Comparison of ENCODE assay signal across 12 cellular contexts in the genomic region with DNA sequence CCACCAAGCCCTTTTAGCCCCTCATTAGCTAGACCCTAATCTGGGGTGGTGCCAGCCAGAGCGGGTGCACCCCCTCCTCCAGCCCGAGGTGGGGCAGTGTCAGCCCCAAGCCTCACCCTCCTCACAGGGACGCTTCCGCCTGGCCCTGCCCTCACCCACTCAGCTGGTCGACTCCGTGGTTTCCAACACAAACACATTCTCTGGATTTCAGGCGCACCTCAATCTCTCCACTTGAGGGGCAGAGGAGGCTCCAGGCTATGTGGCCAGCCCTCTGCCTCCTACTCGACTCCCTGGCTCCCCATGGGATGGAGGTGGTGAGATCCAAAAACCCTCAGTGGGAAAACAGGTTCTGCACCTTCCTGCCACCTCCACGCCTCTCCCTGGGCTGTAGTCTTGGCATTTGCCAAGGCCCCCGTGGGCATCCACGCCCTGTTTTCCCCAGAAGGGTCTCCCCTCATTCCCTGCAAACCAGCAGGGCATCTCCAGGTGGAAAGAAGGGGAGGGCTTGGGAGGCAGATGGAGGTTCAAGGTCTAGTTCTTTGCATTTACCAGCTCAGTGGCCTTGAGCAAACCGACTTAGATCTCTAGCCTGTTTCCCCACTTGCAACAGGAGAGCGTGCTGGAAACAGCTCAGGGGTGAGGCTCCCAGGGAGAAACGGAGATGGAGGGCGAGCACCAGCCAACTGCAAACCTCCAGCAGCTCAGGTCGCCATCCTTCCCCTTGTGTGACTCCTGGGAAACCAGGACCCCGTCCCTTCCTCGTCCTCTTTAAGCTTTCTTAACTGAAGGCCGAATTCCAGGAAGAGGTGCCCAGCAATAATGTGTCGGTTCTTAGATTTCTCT. TPM values are rescaled to one million over a fixed set of nuclear protein-coding genes. Genes with fewer than 3 reads are reported as not detected.
DNase-seq lines count a peak whose midpoint lies in the region; ATAC-seq and TF ChIP-seq lines count a peak whose summit lies in the region.
"Had no signal": no experiment of that assay in that cellular context is flagged by ENCODE, and none has a peak within 500 bp of the region (broad histone marks: within the 10 kb centered on the region; RNA-seq: fewer than 3 reads in every experiment).

No MANE protein-coding gene starts in this region.

- no peaks in the 10 kb centered on the region for H3K36me3 ChIP-seq in endocrine pancreas (ENCODE audit: control insufficient read depth, insufficient read depth, low read length)
- no peaks in the 10 kb centered on the region for H3K36me3 ChIP-seq in mucosa of stomach (ENCODE audit: control insufficient read depth, insufficient read depth, low read length)
- no peaks in the 10 kb centered on the region for H3K36me3 ChIP-seq in upper lobe of right lung

- H3K4me3 ChIP-seq in endocrine pancreas (ENCODE audit: control insufficient read depth, insufficient read depth, low read length) = peak overlapping the region; percentile 49
- H3K4me3 ChIP-seq in mucosa of stomach (ENCODE audit: low read length) = peak overlapping the region; percentile 49
- peak overlapping the region; percentile 69 for H3K4me3 ChIP-seq in upper lobe of right lung
- H3K4me3 ChIP-seq: GM12878 had no signal

- H3K9ac ChIP-seq in endocrine pancreas (ENCODE audit: control insufficient read depth, insufficient read depth, low read length) (peak overlapping the region; percentile 7), mucosa of stomach (ENCODE audit: low read length) (peak overlapping the region; percentile 89)

- DNase-seq in DMS 273 (lab: John Stamatoyannopoulos, UW; ENCODE audit: unreplicated experiment) (peak; percentile 64), DMS 273 treated with DMSO at 0.1 percent for 48 hours (lab: John Stamatoyannopoulos, UW) (no peak), upper lobe of right lung (peak; percentile 88), NCI-H1092 (lab: John Stamatoyannopoulos, UW) (no peak), activated T-cell treated with anti-CD3 and anti-CD28 coated beads for 4 hours (no peak), NCI-H69 (lab: John Stamatoyannopoulos, UW) (no peak)
- DNase-seq: effector memory CD8-positive, alpha-beta T cell; naive B cell had no signal

- peak; percentile 9 for TF ChIP-seq CTCF in upper lobe of right lung (IDR thresholded peaks at IDR 0.05)

- H3K9me3 ChIP-seq in endocrine pancreas (ENCODE audit: control insufficient read depth, low read length) = no peaks in the 10 kb centered on the region
- no peaks in the 10 kb centered on the region for H3K9me3 ChIP-seq in mucosa of stomach (ENCODE audit: control insufficient read depth, low read length)
- no peaks in the 10 kb centered on the region for H3K9me3 ChIP-seq in upper lobe of right lung

- intact Hi-C loops in upper lobe of right lung (cut with DNase I) = no loop called here

- no peaks in the 10 kb centered on the region for H3K4me1 ChIP-seq in endocrine pancreas (ENCODE audit: control insufficient read depth, insufficient read depth, low read length)
- H3K4me1 ChIP-seq in mucosa of stomach (ENCODE audit: control insufficient read depth, insufficient read depth, low read length) = peaks cover 33% of the 10 kb centered on the region
- peaks cover 46% of the 10 kb centered on the region for H3K4me1 ChIP-seq in upper lobe of right lung

- peak; percentile 64 for ATAC-seq in upper lobe of right lung
- ATAC-seq: effector memory CD8-positive, alpha-beta T cell had no signal

- peak overlapping the region; percentile 94 for H3K27ac ChIP-seq in upper lobe of right lung
- H3K27ac ChIP-seq: 22Rv1 had no signal

- H3K27me3 ChIP-seq in endocrine pancreas (ENCODE audit: control insufficient read depth, insufficient read depth, low read length) = no peaks in the 10 kb centered on the region
- no peaks in the 10 kb centered on the region for H3K27me3 ChIP-seq in mucosa of stomach (ENCODE audit: control insufficient read depth, insufficient read depth, low read length)
- no peaks in the 10 kb centered on the region for H3K27me3 ChIP-seq in upper lobe of right lung

RNA-seq across cellular contexts. Expression of a gene that starts 1.7 kb away (rescaled TPM):
- total RNA-seq in upper lobe of right lung = 726 TPM

Comparison
In these comparisons a context has a peak if more than half of its experiments do, and no peak if none do; other contexts are left out.
1. DNase-seq: peak in DMS 273 (single experiment) and upper lobe of right lung (single experiment); none in DMS 273 treated with DMSO at 0.1 percent for 48 hours (single experiment), NCI-H1092 (single experiment), activated T-cell treated with anti-CD3 and anti-CD28 coated beads for 4 hours (single experiment) and NCI-H69 (single experiment).
2. Peak in every context shown above with its lines, with median percentiles within 50 percentile points of each other: H3K4me3 ChIP-seq.